ENCODE assay signal across 23 cellular contexts in genomic region chr18:14958701-14959100, GRCh38.
"Had no signal": no experiment of that assay in that cellular context is flagged by ENCODE, and none has a peak within 500 bp of the region (broad histone marks: within the 10 kb centered on the region; RNA-seq: fewer than 3 reads in every experiment).

No MANE protein-coding gene starts in this region.

- H3K27me3 ChIP-seq: foreskin keratinocyte, gastrocnemius medialis, hepatocyte, left lung had no signal

- ATAC-seq: foreskin keratinocyte, gastrocnemius medialis, heart left ventricle, left cardiac atrium, left lung, left ventricle myocardium superior, lower lobe of right lung, mucosa of descending colon had no signal

- H3K4me1 Mint-ChIP-seq: immature natural killer cell, mesothelial cell of epicardium had no signal

- H3K36me3 Mint-ChIP-seq: immature natural killer cell, mesothelial cell of epicardium had no signal

- H3K36me3 ChIP-seq: esophagus muscularis mucosa, gastrocnemius medialis, heart left ventricle, left lung, lower lobe of right lung had no signal

- H3K79me2 ChIP-seq: hepatocyte had no signal

- H3K4me3 ChIP-seq: coronary artery, dorsolateral prefrontal cortex, esophagus muscularis mucosa, gastrocnemius medialis, heart left ventricle, hepatocyte, left lung, lower lobe of right lung, mucosa of descending colon had no signal

- DNase-seq: dermis blood vessel endothelial cell; dorsolateral prefrontal cortex; effector CD4-positive, alpha-beta T cell; effector memory CD4-positive, alpha-beta T cell; foreskin keratinocyte; gastrocnemius medialis; glutamatergic neuron; heart left ventricle; hypothalamus; immature natural killer cell; left cardiac atrium; left lung; left ventricle myocardium superior; lower lobe of right lung; mesenchymal stem cell; mucosa of descending colon had no signal

- H3K27ac ChIP-seq: coronary artery, dorsolateral prefrontal cortex, esophagus muscularis mucosa, foreskin keratinocyte, gastrocnemius medialis, heart left ventricle, hepatocyte, left lung, lower lobe of right lung had no signal

- FAIRE-seq: endothelial cell of umbilical vein, islet of Langerhans, keratinocyte had no signal

- H3K4me2 ChIP-seq: hepatocyte had no signal

- H2AFZ ChIP-seq: hepatocyte had no signal

- H3K4me3 Mint-ChIP-seq: immature natural killer cell, mesothelial cell of epicardium had no signal

- H3K9me3 ChIP-seq: gastrocnemius medialis, mucosa of descending colon had no signal

- H3K4me1 ChIP-seq: esophagus muscularis mucosa, foreskin keratinocyte, gastrocnemius medialis, heart left ventricle, left lung, lower lobe of right lung had no signal

- H3K27ac Mint-ChIP-seq: immature natural killer cell, mesothelial cell of epicardium had no signal
